Comparison of ENCODE assay signal across 9 cellular contexts in the genomic region with DNA sequence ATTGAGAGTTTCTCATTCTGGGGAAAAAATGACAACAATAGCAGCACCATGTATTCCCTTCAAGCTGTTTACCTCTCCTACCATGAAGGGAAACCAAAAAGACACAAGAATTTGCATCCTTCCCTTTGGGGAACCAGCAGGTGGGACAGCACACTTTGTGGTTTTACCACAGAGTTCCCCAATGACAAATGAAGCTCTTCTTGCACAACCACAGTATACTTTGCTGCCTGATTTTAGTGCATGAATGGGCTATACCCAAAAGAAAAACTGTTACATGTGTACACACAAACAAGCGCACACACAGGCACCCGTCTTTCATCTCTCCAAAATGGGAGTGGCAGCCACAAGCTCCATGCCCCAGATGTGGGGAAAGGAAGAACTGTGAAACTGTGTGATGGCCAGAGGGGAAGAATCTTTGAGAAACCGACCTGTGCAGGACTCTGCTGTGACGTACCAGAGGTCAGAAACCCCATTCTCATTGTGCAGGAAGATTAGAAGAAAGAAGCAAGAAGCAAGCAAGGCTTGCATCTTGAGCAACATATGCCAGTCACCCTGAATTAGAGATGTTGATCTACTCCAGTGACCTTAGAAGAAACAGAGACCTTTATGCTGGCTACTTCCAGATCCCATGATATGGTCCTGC.
DNase-seq lines count a peak whose midpoint lies in the region; ATAC-seq and TF ChIP-seq lines count a peak whose summit lies in the region.
"Had no signal": no experiment of that assay in that cellular context is flagged by ENCODE, and none has a peak within 500 bp of the region (broad histone marks: within the 10 kb centered on the region; RNA-seq: fewer than 3 reads in every experiment).

No MANE protein-coding gene starts in this region.

- no peak for TF ChIP-seq CTCF in VCaP (conservative IDR thresholded peaks at IDR 0.05)

- no peak for DNase-seq in activated CD4-positive, CD25-positive, alpha-beta regulatory T cell (lab: John Stamatoyannopoulos, UW)
- DNase-seq in stimulated activated naive CD4-positive, alpha-beta T cell treated with Interleukin-2 at 50 U/mL for 16 hours (lab: John Stamatoyannopoulos, UW): peak; percentile 28
- DNase-seq in NCI-H2227 (lab: John Stamatoyannopoulos, UW; ENCODE audit: unreplicated experiment) (no peak), caudate nucleus (lab: John Stamatoyannopoulos, UW) (no peak), AG08395 (ENCODE audit: low spot score) (no peak)

- peak; percentile 54 to 72 for ATAC-seq in activated CD4-positive, CD25-positive, alpha-beta regulatory T cell treated with anti-CD3 and anti-CD28 coated beads, Interleukin-2, amount 50 U/mL, for 24 hours
- peak; percentile 60 for ATAC-seq in HG03108 (IDR thresholded peaks at IDR 0.05; ENCODE audit: unreplicated experiment)
- ATAC-seq: A549 had no signal

- peak overlapping the region; percentile 70 for H3K27ac ChIP-seq in VCaP
- H3K27ac ChIP-seq in caudate nucleus (ENCODE audit: low read depth, low read length): no peak overlapping the region
